In genomic region chr21:43766734-43767497, GRCh38 we compare ENCODE assay signal across 14 cellular contexts. TPM values are rescaled to one million over a fixed set of nuclear protein-coding genes. Genes with fewer than 3 reads are reported as not detected.
DNase-seq lines count a peak whose midpoint lies in the region; ATAC-seq and TF ChIP-seq lines count a peak whose summit lies in the region.
"Had no signal": no experiment of that assay in that cellular context is flagged by ENCODE, and none has a peak within 500 bp of the region (broad histone marks: within the 10 kb centered on the region; RNA-seq: fewer than 3 reads in every experiment).

No MANE protein-coding gene starts in this region.

- H3K36me3 Mint-ChIP-seq in Caco-2 (ENCODE audit: insufficient read depth, unreplicated experiment) = peaks cover 87% of the 10 kb centered on the region
- H3K36me3 Mint-ChIP-seq in nephron progenitor cell (ENCODE audit: low read depth) = peaks cover 12% of the 10 kb centered on the region

- CTCF ChIA-PET in Caco-2 (lab: Charles Lee) = no interaction called here

- peak; percentile 28 for ATAC-seq in body of pancreas
- no peak for ATAC-seq in HG02623 (IDR thresholded peaks at IDR 0.05; ENCODE audit: unreplicated experiment)

- 17 to 55% methylated on average over 7 to 34 of the region's 34 CpGs for WGBS in body of pancreas, 2 donors

- H3K27me3 ChIP-seq in Caco-2 (replicated peaks; ENCODE audit: control insufficient read depth, insufficient read depth, low read length) = no peaks in the 10 kb centered on the region
- no peaks in the 10 kb centered on the region for H3K27me3 ChIP-seq in body of pancreas
- H3K27me3 ChIP-seq: upper lobe of left lung had no signal

- no peak overlapping the region for H3K4me3 Mint-ChIP-seq in Caco-2 (ENCODE audit: unreplicated experiment)
- no peak overlapping the region for H3K4me3 Mint-ChIP-seq in nephron progenitor cell
- H3K4me3 Mint-ChIP-seq: memory B cell had no signal

- H3K27me3 Mint-ChIP-seq in Caco-2 (ENCODE audit: insufficient read depth, unreplicated experiment) (no peaks in the 10 kb centered on the region), nephron progenitor cell (ENCODE audit: low read depth, poor library complexity) (no peaks in the 10 kb centered on the region)

- no peak overlapping the region for H3K27ac ChIP-seq in body of pancreas
- H3K27ac ChIP-seq: parathyroid adenoma had no signal

- H3K36me3 ChIP-seq in Caco-2 (ENCODE audit: control insufficient read depth, insufficient read depth, low read length) (no peaks in the 10 kb centered on the region), body of pancreas (replicated peaks in 1 of 2; ENCODE audit: insufficient read depth in 1 of 2, low read depth in 2 of 2) (peaks cover 0 to 2% of the 10 kb centered on the region in 2 donors)

- H3K4me1 ChIP-seq in Caco-2 = peaks cover 25% of the 10 kb centered on the region
- H3K4me1 ChIP-seq in body of pancreas = peaks cover 29% of the 10 kb centered on the region
- H3K4me1 ChIP-seq: parathyroid adenoma had no signal

- H3K4me1 Mint-ChIP-seq in Caco-2 (ENCODE audit: low read depth, unreplicated experiment) = peaks cover 20% of the 10 kb centered on the region
- H3K4me1 Mint-ChIP-seq in nephron progenitor cell = peaks cover 43% of the 10 kb centered on the region

- TSS peak; percentile 4 for BruUV-seq in Caco-2 (replicated peaks; lab: Mats Ljungman, UMichigan)

- H3K9me3 Mint-ChIP-seq in Caco-2 (ENCODE audit: unreplicated experiment) (no peaks in the 10 kb centered on the region), nephron progenitor cell (no peaks in the 10 kb centered on the region)
- H3K9me3 Mint-ChIP-seq: memory B cell had no signal

- DNase-seq in Caco-2 (peak in 1 of 2 experiments; percentile 39), HT-29 (ENCODE audit: low spot score) (peak; percentile 62), body of pancreas (peak in 3 of 4 donors; percentile 32 to 41 (median 39)), nephron progenitor cell (no peak), MV-4-11 (lab: John Stamatoyannopoulos, UW) (no peak), GF-D8 (lab: John Stamatoyannopoulos, UW) (no peak), NCI-H82 (lab: John Stamatoyannopoulos, UW) (no peak)
- DNase-seq: amniotic stem cell, DMS79, NCI-H187 had no signal

- intact Hi-C loops in Caco-2 (cut with micrococcal nuclease; ENCODE audit: unreplicated experiment) (no loop called here), body of pancreas (cut with DNase I) (no loop called here)

- TF ChIP-seq POLR2A in body of pancreas (IDR thresholded peaks at IDR 0.05) = no peak

- H3K9me3 ChIP-seq in Caco-2 (no peaks in the 10 kb centered on the region), body of pancreas (no peaks in the 10 kb centered on the region)
- H3K9me3 ChIP-seq: upper lobe of left lung had no signal

- H3K27ac Mint-ChIP-seq in Caco-2 (ENCODE audit: unreplicated experiment) = peak overlapping the region; percentile 97
- H3K27ac Mint-ChIP-seq in nephron progenitor cell = peak overlapping the region; percentile 87
- H3K27ac Mint-ChIP-seq: memory B cell had no signal

- no peak for TF ChIP-seq CTCF in Caco-2 (IDR thresholded peaks at IDR 0.05; ENCODE audit: insufficient read depth in 1 of 2, low read depth in 1 of 2, low read length in 1 of 2, severe bottlenecking in 1 of 2, unreplicated experiment in 1 of 2)
- TF ChIP-seq CTCF in body of pancreas (IDR thresholded peaks at IDR 0.05) = no peak
- TF ChIP-seq CTCF in nephron progenitor cell (IDR thresholded peaks at IDR 0.05) = no peak

- POLR2A ChIA-PET in Caco-2 (lab: Charles Lee) = interaction anchor here (0.6 kb wide), 1 partner anchor 69 kb away, joined by 6 read pairs; no protein-coding TSS in a partner anchor

- H3K4me3 ChIP-seq in Caco-2 (ENCODE audit: low read depth, low read length) (no peak overlapping the region), body of pancreas (no peak overlapping the region)
- H3K4me3 ChIP-seq: upper lobe of left lung had no signal

RNA-seq across cellular contexts. Expression of gene CSTB, which starts 9.2 kb away (rescaled TPM):
- total RNA-seq in Caco-2 (2022) (49.9 and 50.0 TPM in 2 replicates), body of pancreas (10 to 100 TPM in 1 of 2 donors, 1 to 10 TPM in 1; 8.6 to 11.9 TPM)
- 49.7 and 55.0 TPM in 2 replicates for total RNA-seq in HT-29 (2014; rRNA removed; shearing (Covaris generic))

RNA-seq across cellular contexts. Expression of gene RRP1, which starts 22.5 kb away (rescaled TPM):
- total RNA-seq in Caco-2 (2022) (51.6 and 52.8 TPM in 2 replicates), body of pancreas (10 to 100 TPM in 1 of 2 donors, 1 to 10 TPM in 1; 9.9 to 27.7 TPM)
- total RNA-seq in HT-29 (2014; rRNA removed; shearing (Covaris generic)) = 36.4 and 39.3 TPM in 2 replicates

RNA-seq across cellular contexts. Expression of gene PDXK, which starts 48.0 kb away (rescaled TPM):
- total RNA-seq in Caco-2 (2022) (275 and 276 TPM in 2 replicates), body of pancreas (10 to 100 TPM; 33.7 to 68.9 TPM)
- 193 and 219 TPM in 2 replicates for total RNA-seq in HT-29 (2014; rRNA removed; shearing (Covaris generic))

Comparison
In these comparisons a context has a peak if more than half of its experiments do, and no peak if none do; other contexts are left out.
1. DNase-seq: peak in HT-29 (single experiment) and body of pancreas (3 of 4); none in nephron progenitor cell (single experiment), MV-4-11 (single experiment), GF-D8 (single experiment) and NCI-H82 (single experiment).